26 cellular contexts compared by ENCODE assay signal in genomic region chr3:151002582-151002981, GRCh38. TPM values are rescaled to one million over a fixed set of nuclear protein-coding genes. Genes with fewer than 3 reads are reported as not detected.
DNase-seq lines count a peak whose midpoint lies in the region; ATAC-seq and TF ChIP-seq lines count a peak whose summit lies in the region.
"Had no signal": no experiment of that assay in that cellular context is flagged by ENCODE, and none has a peak within 500 bp of the region (broad histone marks: within the 10 kb centered on the region; RNA-seq: fewer than 3 reads in every experiment).

No MANE protein-coding gene starts in this region.

- peaks cover 0 to 1% (median 0%) of the 10 kb centered on the region in 4 donors for H3K9me3 ChIP-seq in esophagus muscularis mucosa
- no peaks in the 10 kb centered on the region for H3K9me3 ChIP-seq in hepatocyte (ENCODE audit: low read depth)
- H3K9me3 ChIP-seq: BE2C, BLaER1 had no signal

- peak; percentile 62 for ATAC-seq in sciatic nerve
- ATAC-seq in GM18873 (IDR thresholded peaks at IDR 0.05; ENCODE audit: low FRiP score, unreplicated experiment) = no peak
- ATAC-seq: GM12878 had no signal

- no peaks in the 10 kb centered on the region for H3K9me2 ChIP-seq in hepatocyte (replicated peaks; ENCODE audit: insufficient read depth)

- no peak for TF ChIP-seq POLR2A in esophagus muscularis mucosa (IDR thresholded peaks at IDR 0.05; ENCODE audit: low read depth)

- H3K27me3 ChIP-seq in esophagus muscularis mucosa (no peaks in the 10 kb centered on the region), hepatocyte (no peaks in the 10 kb centered on the region)
- H3K27me3 ChIP-seq: BLaER1 had no signal

- TF ChIP-seq CTCF in esophagus muscularis mucosa (IDR thresholded peaks at IDR 0.05) (no peak), hepatocyte (IDR thresholded peaks at IDR 0.05; ENCODE audit: poor library complexity) (no peak)

- no peaks in the 10 kb centered on the region for H4K20me1 ChIP-seq in hepatocyte (ENCODE audit: insufficient read depth, poor library complexity, severe bottlenecking)
- H4K20me1 ChIP-seq: BLaER1 had no signal

- H3K79me2 ChIP-seq in hepatocyte = no peaks in the 10 kb centered on the region

- no peak overlapping the region for H3K27ac ChIP-seq in esophagus muscularis mucosa (replicated peaks in 1 of 4)
- H3K27ac ChIP-seq in hepatocyte = peak overlapping the region; percentile 85
- H3K27ac ChIP-seq: BLaER1 had no signal

- TF ChIP-seq EP300 in esophagus muscularis mucosa (IDR thresholded peaks at IDR 0.05) = no peak

- H2AFZ ChIP-seq in hepatocyte = no peak overlapping the region

- intact Hi-C loops in esophagus muscularis mucosa (cut with DNase I) = no loop called here
- intact Hi-C loops in sciatic nerve (cut with DNase I) = no loop called here

- peak; percentile 55 for DNase-seq in esophagus muscularis mucosa (ENCODE audit: extremely low spot score)
- no peak for DNase-seq in hepatocyte (ENCODE audit: low spot score)
- DNase-seq in sciatic nerve (ENCODE audit: low spot score) = no peak
- DNase-seq in NCI-H128 (lab: John Stamatoyannopoulos, UW; ENCODE audit: unreplicated experiment) = no peak
- DNase-seq: 8988T; ACHN; BE2C; C1 segment of cervical spinal cord; CD4-positive, alpha-beta memory T cell; CD4-positive, CD25-positive, alpha-beta regulatory T cell; CD8-positive, alpha-beta memory T cell; COR-L47; DMS 273 treated with DMSO at 0.1 percent for 48 hours; DMS153; DMS79; DND-41; EL; GDM1 had no signal

- H3K36me3 ChIP-seq in esophagus muscularis mucosa = no peaks in the 10 kb centered on the region
- no peaks in the 10 kb centered on the region for H3K36me3 ChIP-seq in hepatocyte (replicated peaks; ENCODE audit: insufficient read depth, low read depth)
- H3K36me3 ChIP-seq: BE2C, BLaER1 had no signal

- H3K4me2 ChIP-seq in hepatocyte = peak overlapping the region; percentile 6
- H3K4me2 ChIP-seq: BLaER1 had no signal

- H3K4me1 ChIP-seq in esophagus muscularis mucosa = no peaks in the 10 kb centered on the region
- H3K4me1 ChIP-seq in hepatocyte (ENCODE audit: insufficient read depth) = peaks cover 7% of the 10 kb centered on the region
- H3K4me1 ChIP-seq: BE2C, BLaER1 had no signal

- H3K4me3 ChIP-seq in esophagus muscularis mucosa (no peak overlapping the region), hepatocyte (no peak overlapping the region)
- H3K4me3 ChIP-seq: BLaER1, GM12878 had no signal

- 72% methylated on average over 3 of the region's 3 CpGs for WGBS in esophagus muscularis mucosa
- WGBS in hepatocyte (ENCODE audit: low lambda C conversion rate, missing lambda C conversion rate) = 77% methylated on average over 3 of the region's 3 CpGs

RNA-seq across cellular contexts. Expression of gene CLRN1, which starts 30.1 kb away (rescaled TPM):
- total RNA-seq in esophagus muscularis mucosa (not detected), hepatocyte (not detected in 2 replicates), sciatic nerve (not detected)
- polyA plus RNA-seq in hepatocyte = not detected in 2 replicates
- total RNA-seq: A673; CD4-positive, alpha-beta memory T cell; CD4-positive, CD25-positive, alpha-beta regulatory T cell; CD8-positive, alpha-beta memory T cell; Daoy; G401; GM12878 had no signal
- polyA plus RNA-seq: AG04450; CD14-positive monocyte; CD4-positive, alpha-beta memory T cell; CD4-positive, CD25-positive, alpha-beta regulatory T cell; CD8-positive, alpha-beta memory T cell; GM12878 had no signal
